In genomic region chr16:48535369-48535787, GRCh38 we compare ENCODE assay signal across 16 cellular contexts.
DNase-seq lines count a peak whose midpoint lies in the region; ATAC-seq and TF ChIP-seq lines count a peak whose summit lies in the region.
"Had no signal": no experiment of that assay in that cellular context is flagged by ENCODE, and none has a peak within 500 bp of the region (broad histone marks: within the 10 kb centered on the region; RNA-seq: fewer than 3 reads in every experiment).

No MANE protein-coding gene starts in this region.

- H3K27ac ChIP-seq in heart left ventricle (peak overlapping the region in 8 of 12 donors; percentile 49 to 89 (median 67)), cingulate gyrus (ENCODE audit: low read depth, low read length) (peak overlapping the region; percentile 70), osteoblast (ENCODE audit: low read depth, low read length) (no peak overlapping the region), tibial artery (peak overlapping the region; percentile 70 to 81)
- H3K27ac ChIP-seq: neutrophil had no signal

- H4K20me1 ChIP-seq in osteoblast (ENCODE audit: insufficient read depth, low read length): no peaks in the 10 kb centered on the region

- intact Hi-C loops in heart left ventricle (cut with DNase I): loop anchor here in 7 of 10 donors (5.0 to 10.0 kb wide), 7 partner anchors 72 to 183 kb away; partner anchors contain the start of gene SIAH1 (in 2 of the 7)
- intact Hi-C loops in Right ventricle myocardium inferior (cut with DNase I): loop anchor here (5.0 to 10.0 kb wide), 2 partner anchors 168 to 291 kb away; partner anchors contain the start of genes ABCC11 and LONP2
- intact Hi-C loops in tibial artery (cut with DNase I; ENCODE audit: low total_unique reads): no loop called here

- no peak for TF ChIP-seq CTCF in heart left ventricle (IDR thresholded peaks at IDR 0.05)
- no peak for TF ChIP-seq CTCF in osteoblast (IDR thresholded peaks at IDR 0.05; ENCODE audit: extremely low read depth, low read depth, low read length)
- TF ChIP-seq CTCF in tibial artery (IDR thresholded peaks at IDR 0.05): no peak
- no peak for TF ChIP-seq CTCF in GM10266 (IDR thresholded peaks at IDR 0.05; ENCODE audit: control insufficient read depth, insufficient read depth, low read depth, missing control alignments)

- 88 to 98% (median 91%) methylated on average over 5 to 9 of the region's 9 CpGs for WGBS in heart left ventricle, 4 donors

- H3K4me1 ChIP-seq in heart left ventricle: peaks cover 14 to 57% (median 37%) of the 10 kb centered on the region in 12 donors
- H3K4me1 ChIP-seq in osteoblast (ENCODE audit: insufficient read depth, low read length): peaks cover 27% of the 10 kb centered on the region
- H3K4me1 ChIP-seq in tibial artery: peaks cover 0 to 47% (median 38%) of the 10 kb centered on the region in 4 donors

- no peak for TF ChIP-seq POLR2A in heart left ventricle (IDR thresholded peaks at IDR 0.05)

- H3K79me2 ChIP-seq in osteoblast (ENCODE audit: insufficient read depth, low read length): no peaks in the 10 kb centered on the region

- ATAC-seq in heart left ventricle (no peak), Right ventricle myocardium inferior (no peak), HG03135 (IDR thresholded peaks at IDR 0.05; ENCODE audit: unreplicated experiment) (no peak)
- ATAC-seq: HCT116 had no signal

- no peak overlapping the region for H3K4me2 ChIP-seq in osteoblast (ENCODE audit: insufficient read depth, low read length)

- H3K27me3 ChIP-seq in heart left ventricle (no peaks in the 10 kb centered on the region), osteoblast (ENCODE audit: insufficient read depth, low read length) (no peaks in the 10 kb centered on the region), tibial artery (no peaks in the 10 kb centered on the region)
- H3K27me3 ChIP-seq: spleen had no signal

- DNase-seq in heart left ventricle (no peak), Right ventricle myocardium inferior (ENCODE audit: missing footprints) (no peak), osteoblast (ENCODE audit: insufficient read length, low spot score, missing footprints) (peak; percentile 78), tibial artery (no peak), GM10266 (ENCODE audit: extremely low spot score) (no peak)
- no peak for DNase-seq in activated T-cell treated with anti-CD3 and anti-CD28 coated beads, Interleukin-2, amount 50 U/mL, for 48 hours
- DNase-seq: activated CD4-positive, alpha-beta T cell treated with anti-CD3 and anti-CD28 coated beads, Interleukin-2, amount 10 ng/mL, durations not matched to agents 24 days and 14 days; effector memory CD4-positive, alpha-beta T cell; NCI-H1092; NK-92 treated with Interleukin-12 subunit alpha and Interleukin-12 subunit beta, amount 100 ng/mL, for 24 hours; SHP77 had no signal

- H3K36me3 ChIP-seq in heart left ventricle (peaks cover 0 to 8% (median 2%) of the 10 kb centered on the region in 9 donors), osteoblast (ENCODE audit: insufficient read depth, low read length) (peaks cover under 1% of the 10 kb centered on the region), tibial artery (peaks cover 0 to 7% (median 0%) of the 10 kb centered on the region in 3 donors)

- H2AFZ ChIP-seq in osteoblast (ENCODE audit: low read length): no peak overlapping the region

- H3K9me3 ChIP-seq in heart left ventricle (no peaks in the 10 kb centered on the region), osteoblast (ENCODE audit: low read depth, low read length) (no peaks in the 10 kb centered on the region), tibial artery (no peaks in the 10 kb centered on the region)
- H3K9me3 ChIP-seq: neutrophil, spleen had no signal

- no peak overlapping the region for H3K4me3 ChIP-seq in heart left ventricle
- H3K4me3 ChIP-seq in osteoblast (ENCODE audit: insufficient read depth, low read length): no peak overlapping the region
- H3K4me3 ChIP-seq in tibial artery: no peak overlapping the region
- H3K4me3 ChIP-seq: spleen had no signal
